24 cellular contexts compared by ENCODE assay signal in genomic region chr7:89316584-89316983, GRCh38.
"Had no signal": no experiment of that assay in that cellular context is flagged by ENCODE, and none has a peak within 500 bp of the region (broad histone marks: within the 10 kb centered on the region; RNA-seq: fewer than 3 reads in every experiment).

No MANE protein-coding gene starts in this region.

- H3K9me3 ChIP-seq: SJSA1 had no signal

- ATAC-seq: HepG2, T-cell had no signal

- H3K27ac Mint-ChIP-seq: T-cell had no signal

- H3K9ac ChIP-seq: KMS-11 had no signal

- H3K4me1 ChIP-seq: SJSA1 had no signal

- H3K4me1 Mint-ChIP-seq: T-cell had no signal

- H3K4me3 Mint-ChIP-seq: T-cell had no signal

- H3K27me3 ChIP-seq: SJSA1 had no signal

- DNase-seq: IMR-90, Kasumi-1, MV-4-11, NCI-H1048, NCI-H1105, NCI-H1417, NCI-H1436 treated with DMSO at 0.1 percent for 48 hours, NCI-H1694, NCI-H187 treated with DMSO at 0.1 percent for 48 hours, NCI-H2029 treated with DMSO at 0.1 percent for 48 hours, NCI-H2107, NCI-H2227 treated with DMSO at 0.1 percent for 48 hours, NCI-H524, NCI-H526 treated with DMSO at 0.1 percent for 48 hours, NCI-H748 treated with DMSO at 0.1 percent for 48 hours, Right ventricle myocardium superior, RPMI8226, SIG-M5, SW 1271, T-cell had no signal

- H3K36me3 Mint-ChIP-seq: T-cell had no signal

- H3K36me3 ChIP-seq: SJSA1 had no signal

- H3K4me3 ChIP-seq: SJSA1, SK-N-MC had no signal

- H3K27ac ChIP-seq: KMS-11, SJSA1, SK-N-MC had no signal

- H3K4me2 ChIP-seq: KMS-11 had no signal
